In genomic region chr5:158513490-158514301, GRCh38 we compare ENCODE assay signal across 1 cellular context.
A peak's percentile ranks its signal among the peaks of the same experiment; 100 is the strongest.
TF ChIP-seq lines count a peak whose summit lies in the region.

No MANE protein-coding gene starts in this region.

TF ChIP-seq in GM12878, 131 proteins besides CTCF, POLR2A, EP300 and RAD21 (continued from another document):
- TF ChIP-seq E2F8 (IDR thresholded peaks at IDR 0.05; ENCODE audit: low read depth, partially characterized antibody) (no peak), SREBF2 (IDR thresholded peaks at IDR 0.05; ENCODE audit: low read length) (no peak), MEF2B (IDR thresholded peaks at IDR 0.05; ENCODE audit: partially characterized antibody, poor library complexity, severe bottlenecking) (peak; percentile 63), JUNB (IDR thresholded peaks at IDR 0.05) (no peak), IKZF2 (IDR thresholded peaks at IDR 0.05) (peak; percentile 41 to 42; a peak in 2 of 4 replicates), MTA2 (IDR thresholded peaks at IDR 0.05; ENCODE audit: low read depth) (no peak), NFIC (IDR thresholded peaks at IDR 0.05; ENCODE audit: low read depth, low read length) (peak; percentile 38; the same call in 1 of the 2 replicates), IKZF1 (conservative IDR thresholded peaks at IDR 0.05) (peak; percentile 39), TCF3 (IDR thresholded peaks at IDR 0.05; ENCODE audit: borderline replicate concordance, insufficient read depth, low read depth, low read length) (no peak), NBN (IDR thresholded peaks at IDR 0.05) (peak; percentile 75), FOS (IDR thresholded peaks at IDR 0.05; ENCODE audit: borderline replicate concordance, extremely low read depth, insufficient read length) (no peak), BMI1 (IDR thresholded peaks at IDR 0.05; ENCODE audit: borderline replicate concordance) (0 out of 2 replicates have a peak, but pooled peaks have one; percentile 27)
- TF ChIP-seq, protein P1, sequence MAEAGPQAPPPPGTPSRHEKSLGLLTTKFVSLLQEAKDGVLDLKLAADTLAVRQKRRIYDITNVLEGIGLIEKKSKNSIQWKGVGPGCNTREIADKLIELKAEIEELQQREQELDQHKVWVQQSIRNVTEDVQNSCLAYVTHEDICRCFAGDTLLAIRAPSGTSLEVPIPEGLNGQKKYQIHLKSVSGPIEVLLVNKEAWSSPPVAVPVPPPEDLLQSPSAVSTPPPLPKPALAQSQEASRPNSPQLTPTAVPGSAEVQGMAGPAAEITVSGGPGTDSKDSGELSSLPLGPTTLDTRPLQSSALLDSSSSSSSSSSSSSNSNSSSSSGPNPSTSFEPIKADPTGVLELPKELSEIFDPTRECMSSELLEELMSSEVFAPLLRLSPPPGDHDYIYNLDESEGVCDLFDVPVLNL (IDR thresholded peaks at IDR 0.05; ENCODE audit: low read depth, low read length), result no peak
- TF ChIP-seq, protein P2, sequence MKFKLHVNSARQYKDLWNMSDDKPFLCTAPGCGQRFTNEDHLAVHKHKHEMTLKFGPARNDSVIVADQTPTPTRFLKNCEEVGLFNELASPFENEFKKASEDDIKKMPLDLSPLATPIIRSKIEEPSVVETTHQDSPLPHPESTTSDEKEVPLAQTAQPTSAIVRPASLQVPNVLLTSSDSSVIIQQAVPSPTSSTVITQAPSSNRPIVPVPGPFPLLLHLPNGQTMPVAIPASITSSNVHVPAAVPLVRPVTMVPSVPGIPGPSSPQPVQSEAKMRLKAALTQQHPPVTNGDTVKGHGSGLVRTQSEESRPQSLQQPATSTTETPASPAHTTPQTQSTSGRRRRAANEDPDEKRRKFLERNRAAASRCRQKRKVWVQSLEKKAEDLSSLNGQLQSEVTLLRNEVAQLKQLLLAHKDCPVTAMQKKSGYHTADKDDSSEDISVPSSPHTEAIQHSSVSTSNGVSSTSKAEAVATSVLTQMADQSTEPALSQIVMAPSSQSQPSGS (IDR thresholded peaks at IDR 0.05; ENCODE audit: low read length), result 0 out of 2 replicates have a peak, but pooled peaks have one; percentile 26
